ENCODE assay signal across 1 cellular context in the genomic region with DNA sequence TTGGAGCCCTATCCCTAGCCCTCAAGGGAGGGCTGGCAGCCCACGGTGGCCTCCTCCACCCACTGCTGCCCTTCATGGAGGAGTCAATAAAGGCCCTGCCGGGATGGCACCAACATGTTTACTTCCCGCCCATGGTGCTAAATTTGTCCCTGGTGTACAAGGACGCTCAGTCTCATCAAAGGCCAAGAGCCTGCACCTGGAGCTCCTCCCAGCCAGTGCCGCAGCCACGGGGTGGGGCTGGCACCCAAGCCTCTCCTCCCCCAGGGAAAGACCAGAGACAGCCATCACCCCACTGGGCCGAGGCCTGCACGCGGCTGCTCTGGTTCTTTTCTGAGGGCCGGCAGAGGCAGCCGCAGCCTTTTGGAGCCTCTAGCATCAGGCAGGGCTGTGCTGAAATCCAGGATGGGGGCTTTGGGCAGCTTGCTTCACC.
A peak's percentile ranks its signal among the peaks of the same experiment; 100 is the strongest.
TF ChIP-seq lines count a peak whose summit lies in the region.

No MANE protein-coding gene starts in this region.

TF ChIP-seq in liver, 16 proteins besides CTCF, POLR2A, EP300 and RAD21 (continued from another document):
- TF ChIP-seq RXRA (IDR thresholded peaks at IDR 0.05) = peak; percentile 60 to 86
- no peak for TF ChIP-seq GABPA (IDR thresholded peaks at IDR 0.05 in 1 of 2, conservative IDR thresholded peaks at IDR 0.05 in 1 of 2)
- TF ChIP-seq FOXA1 (IDR thresholded peaks at IDR 0.05) = no peak
- TF ChIP-seq NR2F2 (IDR thresholded peaks at IDR 0.05) = no peak
